Comparison of ENCODE assay signal across 18 cellular contexts in the genomic region with DNA sequence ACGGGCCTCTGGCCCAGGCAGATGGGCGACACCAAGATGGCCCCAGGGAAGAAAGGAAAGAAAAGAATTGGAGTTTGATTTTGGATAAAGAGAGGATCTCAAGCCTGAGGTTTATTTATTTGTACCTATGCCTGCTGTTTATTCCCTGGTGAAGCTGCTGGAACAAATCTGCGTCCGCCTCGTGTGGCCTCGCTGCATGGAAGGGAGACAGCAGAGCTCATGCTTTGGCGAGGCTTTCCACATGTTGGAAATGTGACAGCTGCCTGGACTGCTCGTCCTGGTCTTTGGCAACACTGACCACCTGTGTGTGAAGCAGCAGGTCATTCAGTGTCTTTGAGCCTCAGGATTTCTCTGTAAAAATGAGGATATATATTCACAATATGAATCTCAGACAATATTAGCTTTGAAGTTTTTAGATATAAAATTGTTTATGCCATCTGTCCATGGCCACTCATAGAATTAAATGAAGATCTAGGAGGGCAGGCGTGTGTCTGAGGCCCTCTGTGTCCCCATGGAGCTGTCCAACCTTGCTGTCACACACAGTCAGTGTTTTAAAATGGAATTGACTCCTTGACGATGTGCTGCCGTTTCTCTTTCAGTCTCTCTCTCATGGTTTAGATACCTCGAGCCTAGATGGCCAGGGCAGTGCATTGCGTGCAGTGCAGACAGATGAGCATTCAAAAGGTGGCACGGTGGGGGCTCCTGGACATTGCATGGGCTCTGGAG.
DNase-seq lines count a peak whose midpoint lies in the region; ATAC-seq, FAIRE-seq and TF ChIP-seq lines count a peak whose summit lies in the region.
"Had no signal": no experiment of that assay in that cellular context is flagged by ENCODE, and none has a peak within 500 bp of the region (broad histone marks: within the 10 kb centered on the region; RNA-seq: fewer than 3 reads in every experiment).

No MANE protein-coding gene starts in this region.

- TF ChIP-seq RAD21 in Ishikawa (IDR thresholded peaks at IDR 0.05; ENCODE audit: low read depth) = no peak

- H3K4me1 ChIP-seq in astrocyte (ENCODE audit: insufficient read depth, low read length) = peaks cover 16% of the 10 kb centered on the region
- H3K4me1 ChIP-seq in colonic mucosa = no peaks in the 10 kb centered on the region
- no peaks in the 10 kb centered on the region for H3K4me1 ChIP-seq in right cardiac atrium (ENCODE audit: control insufficient read depth, insufficient read depth, low read length)

- peak overlapping the region; percentile 87 for H3K27ac Mint-ChIP-seq in astrocyte (ENCODE audit: unreplicated experiment)
- H3K27ac Mint-ChIP-seq: CD4-positive, CD25-positive, alpha-beta regulatory T cell; GM23338; T-helper 17 cell had no signal

- no peak overlapping the region for H3K4me3 ChIP-seq in astrocyte (ENCODE audit: insufficient read depth, low read depth, low read length)
- H3K4me3 ChIP-seq in colonic mucosa = no peak overlapping the region
- no peak overlapping the region for H3K4me3 ChIP-seq in right cardiac atrium (ENCODE audit: low read length)
- H3K4me3 ChIP-seq: GM23338 had no signal

- H3K9me3 ChIP-seq in astrocyte (ENCODE audit: insufficient read depth, low read depth, low read length) (no peaks in the 10 kb centered on the region), colonic mucosa (no peaks in the 10 kb centered on the region), right cardiac atrium (ENCODE audit: control insufficient read depth, low read length) (no peaks in the 10 kb centered on the region)

- H3K27me3 ChIP-seq in astrocyte (ENCODE audit: insufficient read depth, low read length) (no peaks in the 10 kb centered on the region), layer of hippocampus (ENCODE audit: control insufficient read depth, insufficient read depth, low read length) (no peaks in the 10 kb centered on the region), colonic mucosa (no peaks in the 10 kb centered on the region), right cardiac atrium (ENCODE audit: control insufficient read depth, insufficient read depth) (no peaks in the 10 kb centered on the region)

- H3K4me1 Mint-ChIP-seq in astrocyte (ENCODE audit: low read depth, unreplicated experiment) = peaks cover 24% of the 10 kb centered on the region
- H3K4me1 Mint-ChIP-seq: CD4-positive, CD25-positive, alpha-beta regulatory T cell had no signal

- TF ChIP-seq CTCF in D721Med (IDR thresholded peaks at IDR 0.05; ENCODE audit: insufficient read depth, missing control alignments) = no peak
- TF ChIP-seq CTCF in astrocyte (IDR thresholded peaks at IDR 0.05; ENCODE audit: insufficient read depth, low read depth, low read length) = no peak
- no peak for TF ChIP-seq CTCF in colonic mucosa (IDR thresholded peaks at IDR 0.05)

- no peak for TF ChIP-seq EP300 in Ishikawa (IDR thresholded peaks at IDR 0.05; ENCODE audit: borderline replicate concordance)

- H3K9me3 Mint-ChIP-seq in astrocyte (ENCODE audit: unreplicated experiment) = no peaks in the 10 kb centered on the region
- H3K9me3 Mint-ChIP-seq: GM23338 had no signal

- peak; percentile 84 for FAIRE-seq in D721Med (lab: Jason Lieb, UNC)
- FAIRE-seq in astrocyte (lab: Jason Lieb, UNC) = no peak

- H3K27me3 Mint-ChIP-seq in astrocyte (ENCODE audit: low read depth, unreplicated experiment) = no peaks in the 10 kb centered on the region

- H3K36me3 ChIP-seq in astrocyte (ENCODE audit: insufficient read depth, low read length) = no peaks in the 10 kb centered on the region
- no peaks in the 10 kb centered on the region for H3K36me3 ChIP-seq in colonic mucosa

- H3K4me3 Mint-ChIP-seq in astrocyte (ENCODE audit: unreplicated experiment) = no peak overlapping the region
- H3K4me3 Mint-ChIP-seq: CD4-positive, CD25-positive, alpha-beta regulatory T cell; GM23338; T-helper 17 cell had no signal

- intact Hi-C loops in colonic mucosa (cut with DNase I) = no loop called here
- intact Hi-C loops in right cardiac atrium (cut with DNase I) = no loop called here

- no peaks in the 10 kb centered on the region for H3K36me3 Mint-ChIP-seq in astrocyte (ENCODE audit: low read depth, unreplicated experiment)
- H3K36me3 Mint-ChIP-seq: CD4-positive, CD25-positive, alpha-beta regulatory T cell had no signal

- H3K27ac ChIP-seq in astrocyte (ENCODE audit: low read depth, low read length) = peak overlapping the region; percentile 58
- H3K27ac ChIP-seq in layer of hippocampus (ENCODE audit: low read depth, low read length) = peak overlapping the region; percentile 73
- no peak overlapping the region for H3K27ac ChIP-seq in colonic mucosa
- no peak overlapping the region for H3K27ac ChIP-seq in right cardiac atrium (ENCODE audit: low read length)

- H4K20me1 ChIP-seq in astrocyte (ENCODE audit: insufficient read depth, low read length) = no peaks in the 10 kb centered on the region

- H3K9ac ChIP-seq in astrocyte (ENCODE audit: low read length) (no peak overlapping the region), colonic mucosa (ENCODE audit: low read depth in 2 of 2, low read length in 2 of 2) (no peak overlapping the region)

- H3K79me2 ChIP-seq in astrocyte (ENCODE audit: insufficient read depth, low read length) = no peaks in the 10 kb centered on the region

- no peak for ATAC-seq in right cardiac atrium
- ATAC-seq: T-helper 17 cell had no signal

- 80% methylated on average over 14 of the region's 14 CpGs for WGBS in right cardiac atrium

- DNase-seq in D721Med (ENCODE audit: insufficient read length, low spot score) (no peak), astrocyte (ENCODE audit: low read depth) (no peak), retina (no peak), cortex of kidney (lab: John Stamatoyannopoulos, UW) (no peak), colonic mucosa (no peak), right cardiac atrium (no peak)
- DNase-seq: CD4-positive, CD25-positive, alpha-beta regulatory T cell; DMS79; Karpas-422; NCI-H1417; NCI-H2029 treated with DMSO at 0.1 percent for 48 hours; NCI-H2171 treated with DMSO at 0.1 percent for 48 hours; NCI-H82; SHP77 treated with DMSO at 0.1 percent for 48 hours; T-helper 17 cell had no signal

- H2AFZ ChIP-seq in astrocyte (ENCODE audit: low read depth, low read length) = no peak overlapping the region
- H2AFZ ChIP-seq: GM23338 had no signal

- H3K4me2 ChIP-seq in astrocyte (ENCODE audit: low read length) = peak overlapping the region; percentile 42
- H3K4me2 ChIP-seq: GM23338 had no signal

TF ChIP-seq in Ishikawa, 13 proteins besides CTCF, POLR2A, EP300 and RAD21:
- TF ChIP-seq TCF12 (IDR thresholded peaks at IDR 0.05; ENCODE audit: low read depth) = no peak
- no peak for TF ChIP-seq TAF1 (IDR thresholded peaks at IDR 0.05; ENCODE audit: low read depth)
- TF ChIP-seq, protein P1, sequence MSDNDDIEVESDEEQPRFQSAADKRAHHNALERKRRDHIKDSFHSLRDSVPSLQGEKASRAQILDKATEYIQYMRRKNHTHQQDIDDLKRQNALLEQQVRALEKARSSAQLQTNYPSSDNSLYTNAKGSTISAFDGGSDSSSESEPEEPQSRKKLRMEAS (IDR thresholded peaks at IDR 0.05) = no peak
- no peak for TF ChIP-seq NFIC (IDR thresholded peaks at IDR 0.05)
- TF ChIP-seq, protein P2, sequence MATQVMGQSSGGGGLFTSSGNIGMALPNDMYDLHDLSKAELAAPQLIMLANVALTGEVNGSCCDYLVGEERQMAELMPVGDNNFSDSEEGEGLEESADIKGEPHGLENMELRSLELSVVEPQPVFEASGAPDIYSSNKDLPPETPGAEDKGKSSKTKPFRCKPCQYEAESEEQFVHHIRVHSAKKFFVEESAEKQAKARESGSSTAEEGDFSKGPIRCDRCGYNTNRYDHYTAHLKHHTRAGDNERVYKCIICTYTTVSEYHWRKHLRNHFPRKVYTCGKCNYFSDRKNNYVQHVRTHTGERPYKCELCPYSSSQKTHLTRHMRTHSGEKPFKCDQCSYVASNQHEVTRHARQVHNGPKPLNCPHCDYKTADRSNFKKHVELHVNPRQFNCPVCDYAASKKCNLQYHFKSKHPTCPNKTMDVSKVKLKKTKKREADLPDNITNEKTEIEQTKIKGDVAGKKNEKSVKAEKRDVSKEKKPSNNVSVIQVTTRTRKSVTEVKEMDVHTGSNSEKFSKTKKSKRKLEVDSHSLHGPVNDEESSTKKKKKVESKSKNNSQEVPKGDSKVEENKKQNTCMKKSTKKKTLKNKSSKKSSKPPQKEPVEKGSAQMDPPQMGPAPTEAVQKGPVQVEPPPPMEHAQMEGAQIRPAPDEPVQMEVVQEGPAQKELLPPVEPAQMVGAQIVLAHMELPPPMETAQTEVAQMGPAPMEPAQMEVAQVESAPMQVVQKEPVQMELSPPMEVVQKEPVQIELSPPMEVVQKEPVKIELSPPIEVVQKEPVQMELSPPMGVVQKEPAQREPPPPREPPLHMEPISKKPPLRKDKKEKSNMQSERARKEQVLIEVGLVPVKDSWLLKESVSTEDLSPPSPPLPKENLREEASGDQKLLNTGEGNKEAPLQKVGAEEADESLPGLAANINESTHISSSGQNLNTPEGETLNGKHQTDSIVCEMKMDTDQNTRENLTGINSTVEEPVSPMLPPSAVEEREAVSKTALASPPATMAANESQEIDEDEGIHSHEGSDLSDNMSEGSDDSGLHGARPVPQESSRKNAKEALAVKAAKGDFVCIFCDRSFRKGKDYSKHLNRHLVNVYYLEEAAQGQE (IDR thresholded peaks at IDR 0.05; ENCODE audit: low read depth) = peak; percentile 48; the same call in 1 of the 2 replicates

Comparison
In these comparisons a context has a peak if more than half of its experiments do, and no peak if none do; other contexts are left out.
1. H3K27ac ChIP-seq: peak in astrocyte (single experiment) and layer of hippocampus (single experiment); none in colonic mucosa (single experiment) and right cardiac atrium (single experiment).